In genomic region chr6:136711644-136712043, GRCh38 we compare ENCODE assay signal across 21 cellular contexts.
"Had no signal": no experiment of that assay in that cellular context is flagged by ENCODE, and none has a peak within 500 bp of the region (broad histone marks: within the 10 kb centered on the region; RNA-seq: fewer than 3 reads in every experiment).

No MANE protein-coding gene starts in this region.

- DNase-seq: Kasumi-1, MM.1S, NCI-H1092 treated with DMSO at 0.1 percent for 48 hours, NCI-H1436, NCI-H187, NCI-H2029, NCI-H2081 treated with DMSO at 0.1 percent for 48 hours, NCI-H2171, NCI-H226, NCI-H446, NCI-H510A, NCI-H524 treated with DMSO at 0.1 percent for 48 hours, NCI-H69, NCI-H774, RPMI8226, SHP77 treated with DMSO at 0.1 percent for 48 hours, SJCRH30 had no signal

- H3K27me3 Mint-ChIP-seq: IgD-negative memory B cell had no signal

- H3K27ac Mint-ChIP-seq: IgD-negative memory B cell had no signal

- H3K27ac ChIP-seq: HL-60, KMS-11, SJCRH30 had no signal

- H3K27me3 ChIP-seq: SJCRH30 had no signal

- H3K9me3 Mint-ChIP-seq: IgD-negative memory B cell had no signal

- H3K36me3 ChIP-seq: SJCRH30 had no signal

- ATAC-seq: K562 had no signal

- H3K4me1 ChIP-seq: SJCRH30 had no signal

- H3K9me3 ChIP-seq: SJCRH30 had no signal

- H3K4me3 Mint-ChIP-seq: IgD-negative memory B cell had no signal

- H3K4me3 ChIP-seq: K562, SJCRH30 had no signal
